In the genomic region with DNA sequence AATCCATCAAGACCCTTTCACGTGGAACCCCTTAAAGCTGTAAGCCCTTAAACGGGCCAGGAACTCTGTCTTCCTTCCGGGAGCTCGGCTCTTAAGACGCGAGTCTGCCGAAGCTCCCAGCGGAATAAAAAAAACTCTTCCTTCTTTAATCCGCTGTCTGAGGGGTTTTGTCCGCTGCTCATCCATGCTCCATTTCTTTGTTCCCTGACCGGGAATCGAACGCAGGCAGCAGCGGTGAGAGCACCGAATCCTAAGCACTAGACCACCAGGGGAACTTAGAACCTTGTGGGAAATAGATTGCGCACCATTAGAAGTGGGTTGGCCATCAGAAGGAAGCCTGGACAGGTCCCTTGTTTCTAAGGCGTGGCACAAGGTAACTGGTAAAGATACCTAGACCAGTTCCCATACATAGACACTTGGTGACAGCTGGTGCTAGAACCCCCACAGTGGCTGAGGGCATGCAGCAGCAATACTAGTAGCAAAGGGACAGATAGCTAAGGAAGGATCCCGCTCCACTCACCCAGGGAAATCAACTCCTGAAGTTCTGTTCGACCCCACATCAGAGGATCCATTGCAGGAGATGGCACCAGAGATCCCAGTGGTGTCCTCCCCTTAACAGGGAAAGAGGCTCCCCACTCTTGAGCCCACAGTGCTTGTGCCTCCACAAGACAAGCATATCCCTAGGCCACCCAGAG, we compare ENCODE assay signal across 14 cellular contexts. TPM values are rescaled to one million over a fixed set of nuclear protein-coding genes. Genes with fewer than 3 reads are reported as not detected.
A peak's percentile ranks its signal among the peaks of the same experiment; 100 is the strongest.
DNase-seq lines count a peak whose midpoint lies in the region; ATAC-seq and TF ChIP-seq lines count a peak whose summit lies in the region.
"Had no signal": no experiment of that assay in that cellular context is flagged by ENCODE, and none has a peak within 500 bp of the region (broad histone marks: within the 10 kb centered on the region; RNA-seq: fewer than 3 reads in every experiment).

No MANE protein-coding gene starts in this region.

- H3K36me3 Mint-ChIP-seq in activated naive CD8-positive, alpha-beta T cell treated with anti-CD3 and anti-CD28 coated beads, Interleukin-2, amount 10 ng/mL, durations not matched to agents 7 days and 5 days: peaks cover 5% of the 10 kb centered on the region
- H3K36me3 Mint-ChIP-seq in naive thymus-derived CD4-positive, alpha-beta T cell: peaks cover 16 to 21% (median 17%) of the 10 kb centered on the region in 5 donors

- POLR2A ChIA-PET in activated naive CD8-positive, alpha-beta T cell treated with anti-CD3 and anti-CD28 coated beads, Interleukin-2, amount 10 ng/mL, durations not matched to agents 7 days and 5 days (lab: Charles Lee): interaction anchor here (1.0 kb wide), 1 partner anchor 196 kb away, joined by 3 read pairs; no protein-coding TSS in a partner anchor
- POLR2A ChIA-PET in naive thymus-derived CD4-positive, alpha-beta T cell (lab: Charles Lee): interaction anchor here (1.4 to 2.1 kb wide), 3 partner anchors 9 to 99 kb away, joined by 3 to 10 read pairs (median 4); no protein-coding TSS in a partner anchor

- H3K9ac ChIP-seq in ES-I3 (ENCODE audit: low read depth, low read length): peak overlapping the region; percentile 84
- H3K9ac ChIP-seq: parathyroid adenoma had no signal

- CTCF ChIA-PET in naive thymus-derived CD4-positive, alpha-beta T cell (lab: Charles Lee): interaction anchor here (0.9 to 1.2 kb wide), 2 partner anchors 9 to 99 kb away, joined by 3 read pairs; no protein-coding TSS in a partner anchor

- H3K4me1 Mint-ChIP-seq in activated naive CD8-positive, alpha-beta T cell treated with anti-CD3 and anti-CD28 coated beads, Interleukin-2, amount 10 ng/mL, durations not matched to agents 7 days and 5 days: peaks cover 29% of the 10 kb centered on the region
- H3K4me1 Mint-ChIP-seq in naive thymus-derived CD4-positive, alpha-beta T cell: peaks cover 22 to 37% (median 28%) of the 10 kb centered on the region in 7 donors

- peak overlapping the region; percentile 30 for H3K27ac Mint-ChIP-seq in activated naive CD8-positive, alpha-beta T cell treated with anti-CD3 and anti-CD28 coated beads, Interleukin-2, amount 10 ng/mL, durations not matched to agents 7 days and 5 days
- peak overlapping the region; percentile 73 to 97 (median 92) for H3K27ac Mint-ChIP-seq in naive thymus-derived CD4-positive, alpha-beta T cell

- ATAC-seq in activated naive CD8-positive, alpha-beta T cell treated with anti-CD3 and anti-CD28 coated beads, Interleukin-2, amount 10 ng/mL, durations not matched to agents 7 days and 5 days (ENCODE audit: low read depth): no peak
- ATAC-seq in naive thymus-derived CD4-positive, alpha-beta T cell: no peak
- ATAC-seq: left lobe of liver had no signal

- H3K9me3 ChIP-seq in ES-I3 (ENCODE audit: control insufficient read depth, insufficient read depth, low read length) (no peaks in the 10 kb centered on the region), tibial artery (no peaks in the 10 kb centered on the region)
- H3K9me3 ChIP-seq in naive thymus-derived CD4-positive, alpha-beta T cell (ENCODE audit: control insufficient read depth in 2 of 3, low read length in 3 of 3): no peaks in the 10 kb centered on the region

- no peaks in the 10 kb centered on the region for H3K9me3 Mint-ChIP-seq in activated naive CD8-positive, alpha-beta T cell treated with anti-CD3 and anti-CD28 coated beads, Interleukin-2, amount 10 ng/mL, durations not matched to agents 7 days and 5 days
- H3K9me3 Mint-ChIP-seq in naive thymus-derived CD4-positive, alpha-beta T cell: peaks cover 0 to 30% (median 4%) of the 10 kb centered on the region in 11 donors

- H3K36me3 ChIP-seq in ES-I3 (ENCODE audit: insufficient read depth, low read length) (no peaks in the 10 kb centered on the region), tibial artery (peaks cover 0 to 13% (median 0%) of the 10 kb centered on the region in 3 donors)
- H3K36me3 ChIP-seq in naive thymus-derived CD4-positive, alpha-beta T cell (ENCODE audit: control insufficient read depth in 2 of 3, insufficient read depth in 3 of 3, low read length in 3 of 3): peaks cover 0 to 11% (median 0%) of the 10 kb centered on the region in 3 experiments

- H3K4me3 Mint-ChIP-seq in activated naive CD8-positive, alpha-beta T cell treated with anti-CD3 and anti-CD28 coated beads, Interleukin-2, amount 10 ng/mL, durations not matched to agents 7 days and 5 days: peak overlapping the region; percentile 66
- H3K4me3 Mint-ChIP-seq in naive thymus-derived CD4-positive, alpha-beta T cell: peak overlapping the region; percentile 52 to 98 (median 82)

- no peaks in the 10 kb centered on the region for H3K27me3 ChIP-seq in naive thymus-derived CD4-positive, alpha-beta T cell (ENCODE audit: control insufficient read depth in 2 of 2, insufficient read depth in 2 of 2, low read length in 2 of 2)
- no peaks in the 10 kb centered on the region for H3K27me3 ChIP-seq in tibial artery

- H3K27ac ChIP-seq in naive thymus-derived CD4-positive, alpha-beta T cell (ENCODE audit: low read depth, low read length): peak overlapping the region; percentile 97
- no peak overlapping the region for H3K27ac ChIP-seq in tibial artery
- H3K27ac ChIP-seq: HL-60 had no signal

- peaks cover 19% of the 10 kb centered on the region for H3K27me3 Mint-ChIP-seq in activated naive CD8-positive, alpha-beta T cell treated with anti-CD3 and anti-CD28 coated beads, Interleukin-2, amount 10 ng/mL, durations not matched to agents 7 days and 5 days
- H3K27me3 Mint-ChIP-seq in naive thymus-derived CD4-positive, alpha-beta T cell: peaks cover 0 to 26% (median 0%) of the 10 kb centered on the region in 5 donors

- no peak for TF ChIP-seq CTCF in tibial artery (IDR thresholded peaks at IDR 0.05)

- peak; percentile 29 for DNase-seq in NCI-H748 (lab: John Stamatoyannopoulos, UW; ENCODE audit: unreplicated experiment)
- DNase-seq in NCI-H748 treated with DMSO at 0.1 percent for 48 hours (lab: John Stamatoyannopoulos, UW): no peak
- no peak for DNase-seq in activated naive CD8-positive, alpha-beta T cell treated with anti-CD3 and anti-CD28 coated beads, Interleukin-2, amount 10 ng/mL, durations not matched to agents 7 days and 5 days
- DNase-seq in naive thymus-derived CD4-positive, alpha-beta T cell: peak in 1 of 9 donors; percentile 22
- no peak for DNase-seq in DMS114 treated with DMSO at 0.1 percent for 48 hours (lab: John Stamatoyannopoulos, UW; ENCODE audit: unreplicated experiment)
- DNase-seq in mucosa of gallbladder (ENCODE audit: low spot score): no peak
- DNase-seq in tibial artery: no peak
- DNase-seq: effector CD4-positive, alpha-beta T cell; RPMI8226; T1000 had no signal

- no peak overlapping the region for H3K4me3 ChIP-seq in naive thymus-derived CD4-positive, alpha-beta T cell (ENCODE audit: low read length)
- no peak overlapping the region for H3K4me3 ChIP-seq in tibial artery

- intact Hi-C loops in naive thymus-derived CD4-positive, alpha-beta T cell (cut with micrococcal nuclease): loop anchor here (2.0 to 5.0 kb wide), 12 partner anchors 27 to 816 kb away; a partner anchor contains a TSS
- intact Hi-C loops in tibial artery (cut with DNase I; ENCODE audit: low total_unique reads): no loop called here

- H3K4me1 ChIP-seq in ES-I3 (ENCODE audit: insufficient read depth, low read length): 0 out of 2 replicates have a peak, but pooled peaks cover 3% of the 10 kb centered on the region
- H3K4me1 ChIP-seq in naive thymus-derived CD4-positive, alpha-beta T cell (ENCODE audit: control insufficient read depth in 2 of 2, insufficient read depth in 2 of 2, low read length in 2 of 2): peaks cover 11 to 26% of the 10 kb centered on the region in 2 donors
- peaks cover 0 to 22% (median 10%) of the 10 kb centered on the region in 4 donors for H3K4me1 ChIP-seq in tibial artery
- H3K4me1 ChIP-seq: parathyroid adenoma had no signal

RNA-seq across cellular contexts. Expression of a gene that starts 1.5 kb away (rescaled TPM):
- 10 to 100 TPM; 38.7 to 45.3 TPM for total RNA-seq in activated naive CD8-positive, alpha-beta T cell treated with anti-CD3 and anti-CD28 coated beads, Interleukin-2, amount 10 ng/mL, durations not matched to agents 7 days and 5 days
- 100 to 1,000 TPM in 4 of 5 experiments, 10 to 100 TPM in 1; 45.9 to 402 (median 197) TPM for total RNA-seq in naive thymus-derived CD4-positive, alpha-beta T cell
- polyA plus RNA-seq in naive thymus-derived CD4-positive, alpha-beta T cell: 100 to 1,000 TPM; 123 to 284 TPM
- total RNA-seq in mucosa of gallbladder: 38.8 TPM
